In the genomic region with DNA sequence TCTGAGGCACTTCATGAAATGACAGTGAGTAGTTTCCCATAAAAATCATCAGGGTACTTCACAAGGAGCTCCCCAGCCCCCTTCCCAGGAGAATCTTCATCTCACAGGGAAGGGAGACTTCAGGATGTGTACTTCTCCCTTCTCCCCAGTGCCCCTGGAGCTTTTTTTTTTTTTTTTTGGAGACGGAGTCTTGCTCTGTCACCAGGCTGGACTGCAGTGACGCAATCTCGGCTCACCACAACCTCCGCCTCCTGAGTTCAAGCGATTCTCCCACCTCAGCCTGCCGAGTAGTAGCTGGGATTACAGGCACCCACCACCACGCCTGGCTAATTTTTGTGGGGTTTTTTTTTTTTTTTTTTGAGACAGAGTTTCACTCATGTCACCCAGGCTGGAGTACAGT, we compare ENCODE assay signal across 12 cellular contexts. TPM values are rescaled to one million over a fixed set of nuclear protein-coding genes. Genes with fewer than 3 reads are reported as not detected.
DNase-seq lines count a peak whose midpoint lies in the region; ATAC-seq, FAIRE-seq and TF ChIP-seq lines count a peak whose summit lies in the region.
"Had no signal": no experiment of that assay in that cellular context is flagged by ENCODE, and none has a peak within 500 bp of the region (broad histone marks: within the 10 kb centered on the region; RNA-seq: fewer than 3 reads in every experiment).

No MANE protein-coding gene starts in this region.

- no peak overlapping the region for H3K4me3 ChIP-seq in HepG2 (replicated peaks in 1 of 3; ENCODE audit: insufficient read depth in 1 of 3, low read depth in 2 of 3, low read length in 3 of 3)

- H3K4me1 ChIP-seq in HepG2 (ENCODE audit: insufficient read depth, low read length) = peaks cover 63% of the 10 kb centered on the region

- H3K36me3 ChIP-seq in HepG2 (replicated peaks in 1 of 2; ENCODE audit: control insufficient read depth in 1 of 2, insufficient read depth in 2 of 2, low read length in 2 of 2) = no peaks in the 10 kb centered on the region

- intact Hi-C loops in HepG2 (cut with micrococcal nuclease; ENCODE audit: unreplicated experiment) = loop anchor here (5.0 kb wide), 1 partner anchor 802 kb away; no protein-coding TSS in a partner anchor

- no peaks in the 10 kb centered on the region for H3K27me3 ChIP-seq in HepG2 (ENCODE audit: control insufficient read depth in 1 of 2, insufficient read depth in 2 of 2, low read length in 2 of 2)

- no peak overlapping the region for H3K4me2 ChIP-seq in HepG2 (ENCODE audit: low read depth, low read length)

- no TSS peak for BruUV-seq in HepG2 (replicated peaks; lab: Mats Ljungman, UMichigan)

- no peak overlapping the region for H3K27ac ChIP-seq in HepG2 (ENCODE audit: extremely low read length, insufficient read depth, low read length)

- H2AFZ ChIP-seq in HepG2 (ENCODE audit: low read length) = no peak overlapping the region

- in situ Hi-C loops in HepG2 (cut with HindIII; ENCODE audit: extremely low pct_ligation_motif_present, low pct_unique_long_range_greater_than_20kb) (no loop called here), G401 (cut with HindIII; ENCODE audit: low sequenced_read_pairs) (no loop called here)

- H4K20me1 ChIP-seq in HepG2 (ENCODE audit: insufficient read depth, low read length) = peaks cover 14% of the 10 kb centered on the region; the same call in 1 of the 2 replicates

- no peak for TF ChIP-seq EP300 in Ishikawa (IDR thresholded peaks at IDR 0.05; ENCODE audit: borderline replicate concordance)
- no peak for TF ChIP-seq EP300 in HepG2 (IDR thresholded peaks at IDR 0.05; ENCODE audit: low read depth in 2 of 2, low read length in 2 of 2)
- TF ChIP-seq EP300 in HepG2 (CRISPR knock-in tag; IDR thresholded peaks at IDR 0.05; ENCODE audit: borderline replicate concordance) = no peak

- CTCF ChIA-PET in HepG2 (lab: Yijun Ruan, JAX; ENCODE audit: low intra/inter-chr PET ratio, low total read pairs) = no interaction called here

- FAIRE-seq in HepG2 (lab: Jason Lieb, UNC) = no peak

- no peak for ATAC-seq in HepG2

- POLR2A ChIA-PET in HepG2 (lab: Yijun Ruan, JAX) = interaction anchor here (0.7 to 1.5 kb wide), 3 partner anchors 10 to 69 kb away, joined by 3 read pairs; partner anchors contain the start of gene ITPK1

- no peak overlapping the region for H3K9ac ChIP-seq in HepG2 (ENCODE audit: insufficient read depth, low read depth, low read length)

- TF ChIP-seq RAD21 in Ishikawa (IDR thresholded peaks at IDR 0.05; ENCODE audit: low read depth) (no peak), HepG2 (CRISPR knock-in tag; IDR thresholded peaks at IDR 0.05) (no peak)

- peaks cover 18% of the 10 kb centered on the region for H3K79me2 ChIP-seq in HepG2 (ENCODE audit: insufficient read depth, low read length)

- no peaks in the 10 kb centered on the region for H3K9me3 ChIP-seq in HepG2 (ENCODE audit: low read length)

- DNase-seq in AG09319 (ENCODE audit: extremely low read depth, low read depth) (peak; percentile 45), amniotic epithelial cell (ENCODE audit: low read depth) (peak; percentile 80), HepG2 (ENCODE audit: low spot score) (no peak), G401 (ENCODE audit: low spot score) (no peak), DMS79 treated with DMSO at 0.1 percent for 48 hours (lab: John Stamatoyannopoulos, UW) (no peak)
- no peak for DNase-seq in activated naive CD4-positive, alpha-beta T cell treated with anti-CD3 and anti-CD28 coated beads, Interleukin-2, amount 50 U/mL, for 16 hours
- DNase-seq in activated CD4-positive, alpha-beta T cell treated with anti-CD3 and anti-CD28 coated beads, Interleukin-2, amount 50 U/mL, for 1 hour = no peak
- DNase-seq: caudate nucleus, DMS153, immature natural killer cell, T-helper 9 cell had no signal

- WGBS in HepG2 (ENCODE audit: low lambda C conversion rate) = 39% methylated on average over 7 of the region's 7 CpGs

- no peak for TF ChIP-seq CTCF in AG09319 (IDR thresholded peaks at IDR 0.05; ENCODE audit: low read depth, low read length)
- no peak for TF ChIP-seq CTCF in HepG2 (CRISPR knock-in tag; IDR thresholded peaks at IDR 0.05)

- TF ChIP-seq POLR2A in HepG2 (IDR thresholded peaks at IDR 0.05; ENCODE audit: insufficient read depth in 1 of 2, low read depth in 2 of 2, low read length in 2 of 2) = no peak

TF ChIP-seq in Ishikawa, 13 proteins besides CTCF, POLR2A, EP300 and RAD21:
- TF ChIP-seq TAF1 (IDR thresholded peaks at IDR 0.05; ENCODE audit: low read depth) (no peak), ZBTB7A (IDR thresholded peaks at IDR 0.05; ENCODE audit: low read depth) (no peak), TCF12 (IDR thresholded peaks at IDR 0.05; ENCODE audit: low read depth) (no peak), CREB1 (IDR thresholded peaks at IDR 0.05; ENCODE audit: low read depth) (no peak), NFIC (IDR thresholded peaks at IDR 0.05) (no peak), EGR1 (IDR thresholded peaks at IDR 0.05) (no peak), MAX (IDR thresholded peaks at IDR 0.05) (no peak), CEBPB (IDR thresholded peaks at IDR 0.05) (peak; percentile 62)
TF ChIP-seq in Ishikawa: peak in this region for 1.

TF ChIP-seq in HepG2, 621 proteins besides CTCF, POLR2A, EP300 and RAD21:
- TF ChIP-seq CEBPB (IDR thresholded peaks at IDR 0.05; ENCODE audit: borderline replicate concordance, low read depth, low read length) (peak; percentile 69; the same call in 1 of the 2 replicates), CEBPG (CRISPR knock-in tag; IDR thresholded peaks at IDR 0.05) (peak; percentile 48), ZNF776 (CRISPR knock-in tag; IDR thresholded peaks at IDR 0.05) (no peak), GABPA (IDR thresholded peaks at IDR 0.05; ENCODE audit: low read depth, low read length) (no peak), GABPA (CRISPR knock-in tag; IDR thresholded peaks at IDR 0.05; ENCODE audit: low read depth) (no peak), LCORL (IDR thresholded peaks at IDR 0.05) (no peak), LCORL (CRISPR knock-in tag; IDR thresholded peaks at IDR 0.05) (0 out of 2 replicates have a peak, but pooled peaks have one; percentile 27), ZNF362 (CRISPR knock-in tag; IDR thresholded peaks at IDR 0.05; ENCODE audit: borderline replicate concordance) (peak; percentile 30; the same call in 1 of the 2 replicates)
- TF ChIP-seq, protein P1, sequence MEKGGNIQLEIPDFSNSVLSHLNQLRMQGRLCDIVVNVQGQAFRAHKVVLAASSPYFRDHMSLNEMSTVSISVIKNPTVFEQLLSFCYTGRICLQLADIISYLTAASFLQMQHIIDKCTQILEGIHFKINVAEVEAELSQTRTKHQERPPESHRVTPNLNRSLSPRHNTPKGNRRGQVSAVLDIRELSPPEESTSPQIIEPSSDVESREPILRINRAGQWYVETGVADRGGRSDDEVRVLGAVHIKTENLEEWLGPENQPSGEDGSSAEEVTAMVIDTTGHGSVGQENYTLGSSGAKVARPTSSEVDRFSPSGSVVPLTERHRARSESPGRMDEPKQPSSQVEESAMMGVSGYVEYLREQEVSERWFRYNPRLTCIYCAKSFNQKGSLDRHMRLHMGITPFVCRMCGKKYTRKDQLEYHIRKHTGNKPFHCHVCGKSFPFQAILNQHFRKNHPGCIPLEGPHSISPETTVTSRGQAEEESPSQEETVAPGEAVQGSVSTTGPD (CRISPR knock-in tag; IDR thresholded peaks at IDR 0.05) = 0 out of 2 replicates have a peak, but pooled peaks have one; percentile 51
- TF ChIP-seq, protein P2, sequence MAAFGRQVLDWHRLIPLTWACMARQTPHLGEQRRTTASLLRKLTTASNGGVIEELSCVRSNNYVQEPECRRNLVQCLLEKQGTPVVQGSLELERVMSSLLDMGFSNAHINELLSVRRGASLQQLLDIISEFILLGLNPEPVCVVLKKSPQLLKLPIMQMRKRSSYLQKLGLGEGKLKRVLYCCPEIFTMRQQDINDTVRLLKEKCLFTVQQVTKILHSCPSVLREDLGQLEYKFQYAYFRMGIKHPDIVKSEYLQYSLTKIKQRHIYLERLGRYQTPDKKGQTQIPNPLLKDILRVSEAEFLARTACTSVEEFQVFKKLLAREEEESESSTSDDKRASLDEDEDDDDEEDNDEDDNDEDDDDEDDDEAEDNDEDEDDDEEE (CRISPR knock-in tag; IDR thresholded peaks at IDR 0.05) = no peak

RNA-seq across cellular contexts. Expression of gene ITPK1, which starts 10.4 kb away (rescaled TPM):
- total RNA-seq in HepG2 (2016; rRNA removed; fragmentation: Illumina TruSeq; extraction: Trizol) = 20.5 and 28.1 TPM in 2 replicates
- total RNA-seq in HepG2 (2016; cell fraction: cytosol; rRNA removed; fragmentation: Illumina TruSeq; extraction: Trizol; ENCODE audit: low read depth) = 8.4 and 11.5 TPM in 2 replicates
- 15.9 and 20.1 TPM in 2 replicates for total RNA-seq in HepG2 (2016; cell fraction: insoluble cytoplasmic fraction; rRNA removed; fragmentation: Illumina TruSeq; extraction: Trizol)
- total RNA-seq in HepG2 (2016; cell fraction: membrane; rRNA removed; fragmentation: Illumina TruSeq; extraction: Trizol) = 31.0 and 31.9 TPM in 2 replicates
- total RNA-seq in HepG2 (2016; cell fraction: nucleus; rRNA removed; fragmentation: Illumina TruSeq; extraction: Trizol) = 11.8 and 15.8 TPM in 2 replicates
- polyA plus RNA-seq in HepG2 (2011; rRNA removed) = 47.5 and 64.2 TPM in 2 replicates
- 30.0 and 37.2 TPM in 2 replicates for polyA plus RNA-seq in HepG2 (2011; cell fraction: cytosol; rRNA removed)
- polyA plus RNA-seq in HepG2 (2011; cell fraction: nucleus; rRNA removed) = 30.6 and 37.4 TPM in 2 replicates
- polyA plus RNA-seq in HepG2 (2012) = 17.7 and 18.1 TPM in 2 replicates
- polyA plus RNA-seq in HepG2 (2016; cell fraction: cytosol; fragmentation: Illumina TruSeq; extraction: Trizol; ENCODE audit: low read depth) = 21.3 and 21.6 TPM in 2 replicates
- polyA plus RNA-seq in HepG2 (2016; cell fraction: insoluble cytoplasmic fraction; fragmentation: Illumina TruSeq; extraction: Trizol; ENCODE audit: low read depth) = 28.1 and 40.5 TPM in 2 replicates
- polyA plus RNA-seq in HepG2 (2016; cell fraction: membrane; fragmentation: Illumina TruSeq; extraction: Trizol; ENCODE audit: low read depth) = 43.7 and 50.0 TPM in 2 replicates
- polyA plus RNA-seq in HepG2 (2016; cell fraction: nucleus; fragmentation: Illumina TruSeq; extraction: Trizol; ENCODE audit: insufficient read depth, low read depth) = 24.0 and 25.1 TPM in 2 replicates
- 147 and 407 TPM in 2 replicates for polyA minus RNA-seq in HepG2 (2011; rRNA and poly(A)+ RNA removed; ENCODE audit: low replicate concordance)
- 32.5 and 39.1 TPM in 2 replicates for polyA minus RNA-seq in HepG2 (2011; cell fraction: cytosol; rRNA and poly(A)+ RNA removed)
- polyA minus RNA-seq in HepG2 (2011; cell fraction: nucleus; rRNA and poly(A)+ RNA removed) = 12.5 and 17.4 TPM in 2 replicates
- total RNA-seq in G401 (2014; rRNA removed; shearing (Covaris generic)) = 48.6 and 90.7 TPM in 2 replicates

Comparison
In these comparisons a context has a peak if more than half of its experiments do, and no peak if none do; other contexts are left out.
1. DNase-seq: peak in AG09319 (single experiment) and amniotic epithelial cell (single experiment); none in HepG2 (single experiment), activated naive CD4-positive, alpha-beta T cell treated with anti-CD3 and anti-CD28 coated beads, Interleukin-2, amount 50 U/mL, for 16 hours (single experiment), G401 (single experiment), DMS79 treated with DMSO at 0.1 percent for 48 hours (single experiment) and activated CD4-positive, alpha-beta T cell treated with anti-CD3 and anti-CD28 coated beads, Interleukin-2, amount 50 U/mL, for 1 hour (single experiment).